In the genomic region with DNA sequence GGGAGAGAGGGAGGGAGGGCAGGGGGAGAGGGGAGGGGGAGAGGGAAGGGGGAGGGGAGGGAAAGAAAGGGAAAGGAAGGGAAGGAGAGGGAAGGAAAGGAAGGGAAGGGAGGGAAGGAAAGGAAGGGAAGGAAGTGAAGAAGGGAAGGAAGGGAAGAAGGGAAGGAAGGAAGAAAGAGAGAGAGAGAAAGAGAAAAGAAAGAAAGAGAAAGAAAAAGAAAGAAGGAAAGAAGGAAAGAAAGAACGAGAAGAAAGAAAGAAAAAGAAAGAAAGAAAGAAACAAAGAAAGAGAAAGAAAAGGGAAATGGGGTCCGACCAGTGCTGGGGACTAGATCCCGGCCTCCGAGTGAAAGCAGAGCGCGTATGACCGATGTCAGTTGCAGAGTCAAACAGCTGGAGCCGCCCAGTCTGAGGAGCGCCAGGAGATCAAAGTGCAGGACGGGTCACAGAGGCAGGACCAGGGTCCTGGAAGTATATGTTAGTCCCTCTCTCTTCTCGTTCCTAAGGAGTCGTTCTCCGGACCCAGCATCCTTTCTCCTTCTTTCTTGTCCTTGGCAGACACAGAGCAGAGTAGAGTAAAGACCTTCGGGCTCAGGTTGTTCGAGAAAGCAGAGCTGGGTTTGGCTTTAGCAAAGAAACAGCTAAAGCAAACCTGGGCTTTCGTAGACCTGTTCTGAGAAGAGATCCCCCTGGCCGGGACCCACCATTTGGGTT, we compare ENCODE assay signal across 8 cellular contexts.
DNase-seq lines count a peak whose midpoint lies in the region; TF ChIP-seq lines count a peak whose summit lies in the region.

No MANE protein-coding gene starts in this region.

- peaks cover 11% of the 10 kb centered on the region for H3K4me1 Mint-ChIP-seq in activated naive CD4-positive, alpha-beta T cell treated with anti-CD3 and anti-CD28 coated beads for 36 hours (ENCODE audit: low read depth)

- no peak overlapping the region for H3K27ac Mint-ChIP-seq in activated naive CD4-positive, alpha-beta T cell treated with anti-CD3 and anti-CD28 coated beads for 36 hours

- no peaks in the 10 kb centered on the region for H3K9me3 Mint-ChIP-seq in activated naive CD4-positive, alpha-beta T cell treated with anti-CD3 and anti-CD28 coated beads for 36 hours

- H3K4me3 Mint-ChIP-seq in activated naive CD4-positive, alpha-beta T cell treated with anti-CD3 and anti-CD28 coated beads for 36 hours: peak overlapping the region; percentile 34

- H3K4me3 ChIP-seq in NB4 (ENCODE audit: low read depth, low read length) (no peak overlapping the region), fibroblast of pulmonary artery (replicated peaks; ENCODE audit: low read depth, low read length) (peak overlapping the region; percentile 34), skeletal muscle cell (ENCODE audit: low read depth, low read length) (peak overlapping the region; percentile 1)

- peaks cover 26% of the 10 kb centered on the region for H3K27me3 Mint-ChIP-seq in activated naive CD4-positive, alpha-beta T cell treated with anti-CD3 and anti-CD28 coated beads for 36 hours (ENCODE audit: low read depth)

- intact Hi-C loops in activated naive CD4-positive, alpha-beta T cell treated with anti-CD3 and anti-CD28 coated beads for 36 hours (cut with micrococcal nuclease): loop anchor here (1.0 to 2.0 kb wide), 4 partner anchors 92 to 517 kb away; no protein-coding TSS in a partner anchor

- TF ChIP-seq POLR2A in NB4 (IDR thresholded peaks at IDR 0.05; ENCODE audit: extremely low read depth, insufficient read length): no peak

- TF ChIP-seq CTCF in NB4 (IDR thresholded peaks at IDR 0.05; ENCODE audit: low read depth, low read length): no peak
- no peak for TF ChIP-seq CTCF in fibroblast of pulmonary artery (IDR thresholded peaks at IDR 0.05; ENCODE audit: low read length, missing control alignments)

- CTCF ChIA-PET in activated naive CD4-positive, alpha-beta T cell treated with anti-CD3 and anti-CD28 coated beads for 36 hours (lab: Charles Lee): interaction anchor here (0.6 to 2.4 kb wide), 10 partner anchors 10 to 771 kb away, joined by 3 to 16 read pairs (median 5); no protein-coding TSS in a partner anchor

- peak; percentile 9 for DNase-seq in activated naive CD4-positive, alpha-beta T cell treated with anti-CD3 and anti-CD28 coated beads for 36 hours
- DNase-seq in activated naive CD4-positive, alpha-beta T cell treated with Interleukin-2 at 50 U/mL for 16 hours: no peak
- peak; percentile 6 for DNase-seq in NB4 (ENCODE audit: low read depth)
- no peak for DNase-seq in fibroblast of pulmonary artery (ENCODE audit: low read depth)
- DNase-seq in skeletal muscle cell (ENCODE audit: low read depth): no peak
- no peak for DNase-seq in DMS 273 (lab: John Stamatoyannopoulos, UW; ENCODE audit: unreplicated experiment)
- DNase-seq in activated CD4-positive, alpha-beta T cell treated with anti-CD3 and anti-CD28 coated beads, Interleukin-2, amount 50 U/mL, for 4 hours: no peak
- DNase-seq in DMS 273 treated with DMSO at 0.1 percent for 48 hours (lab: John Stamatoyannopoulos, UW): no peak

- no peaks in the 10 kb centered on the region for H3K36me3 Mint-ChIP-seq in activated naive CD4-positive, alpha-beta T cell treated with anti-CD3 and anti-CD28 coated beads for 36 hours (ENCODE audit: low read depth)

Comparison
In these comparisons a context has a peak if more than half of its experiments do, and no peak if none do; other contexts are left out.
1. DNase-seq: peak in activated naive CD4-positive, alpha-beta T cell treated with anti-CD3 and anti-CD28 coated beads for 36 hours (single experiment) and NB4 (single experiment); none in activated naive CD4-positive, alpha-beta T cell treated with Interleukin-2 at 50 U/mL for 16 hours (single experiment), fibroblast of pulmonary artery (single experiment), skeletal muscle cell (single experiment), DMS 273 (single experiment), activated CD4-positive, alpha-beta T cell treated with anti-CD3 and anti-CD28 coated beads, Interleukin-2, amount 50 U/mL, for 4 hours (0 of 2) and DMS 273 treated with DMSO at 0.1 percent for 48 hours (single experiment).